In genomic region chr1:156163712-156164464, GRCh38 we compare ENCODE assay signal across 13 cellular contexts. TPM values are rescaled to one million over a fixed set of nuclear protein-coding genes. Genes with fewer than 3 reads are reported as not detected.
DNase-seq lines count a peak whose midpoint lies in the region; ATAC-seq and TF ChIP-seq lines count a peak whose summit lies in the region.
"Had no signal": no experiment of that assay in that cellular context is flagged by ENCODE, and none has a peak within 500 bp of the region (broad histone marks: within the 10 kb centered on the region; RNA-seq: fewer than 3 reads in every experiment).

No MANE protein-coding gene starts in this region.

- H3K4me3 ChIP-seq in Karpas-422 (ENCODE audit: low read length): no peak overlapping the region
- H3K4me3 ChIP-seq: A549 had no signal

- H3K4me2 ChIP-seq in Karpas-422 (ENCODE audit: low read depth, low read length, poor library complexity, severe bottlenecking): no peak overlapping the region
- H3K4me2 ChIP-seq: A549 had no signal

- H3K36me3 ChIP-seq in Karpas-422 (ENCODE audit: insufficient read depth, low read length): peaks cover 5% of the 10 kb centered on the region; the same call in 1 of the 2 replicates

- peaks cover 24% of the 10 kb centered on the region for H3K4me1 Mint-ChIP-seq in CD4-positive, alpha-beta T cell (ENCODE audit: low read depth)
- H3K4me1 Mint-ChIP-seq in nephron: peaks cover 34% of the 10 kb centered on the region
- peaks cover 14% of the 10 kb centered on the region for H3K4me1 Mint-ChIP-seq in osteocyte (ENCODE audit: unreplicated experiment)

- intact Hi-C loops in CD4-positive, alpha-beta T cell (cut with DNase I, micrococcal nuclease): no loop called here

- TF ChIP-seq CTCF in CD4-positive, alpha-beta T cell (IDR thresholded peaks at IDR 0.05): no peak
- TF ChIP-seq CTCF in nephron (IDR thresholded peaks at IDR 0.05; ENCODE audit: unreplicated experiment in 3 of 3): no peak
- TF ChIP-seq CTCF in osteocyte (IDR thresholded peaks at IDR 0.05): no peak

- no peaks in the 10 kb centered on the region for H4K20me1 ChIP-seq in Karpas-422 (ENCODE audit: insufficient read depth, low read depth, low read length)

- H2AFZ ChIP-seq in Karpas-422 (ENCODE audit: low read length): no peak overlapping the region

- DNase-seq in CD4-positive, alpha-beta T cell: no peak
- peak; percentile 39 for DNase-seq in Karpas-422
- DNase-seq in amniotic epithelial cell (ENCODE audit: low read depth): peak; percentile 31
- no peak for DNase-seq in anterior cingulate cortex (lab: John Stamatoyannopoulos, UW)
- no peak for DNase-seq in retina
- DNase-seq in osteocyte (ENCODE audit: extremely low spot score, unreplicated experiment): no peak
- DNase-seq: DMS53, GF-D8, HCEC 1CT, IMR-90 had no signal

- no peaks in the 10 kb centered on the region for H3K9me2 ChIP-seq in Karpas-422 (replicated peaks; ENCODE audit: insufficient read depth, low read length)

- CTCF ChIA-PET in CD4-positive, alpha-beta T cell (lab: Charles Lee): interaction anchor here (0.7 to 1.5 kb wide), 3 partner anchors 11 to 67 kb away, joined by 3 to 7 read pairs (median 4); no protein-coding TSS in a partner anchor

- H3K27me3 Mint-ChIP-seq in CD4-positive, alpha-beta T cell: no peaks in the 10 kb centered on the region
- H3K27me3 Mint-ChIP-seq in nephron (ENCODE audit: low read depth) (no peaks in the 10 kb centered on the region), osteocyte (ENCODE audit: unreplicated experiment) (no peaks in the 10 kb centered on the region)

- H3K4me3 Mint-ChIP-seq in CD4-positive, alpha-beta T cell: peak overlapping the region; percentile 20
- peak overlapping the region in 2 of 3 experiments; percentile 16 to 29 for H3K4me3 Mint-ChIP-seq in nephron
- no peak overlapping the region for H3K4me3 Mint-ChIP-seq in osteocyte (ENCODE audit: unreplicated experiment)

- H3K27ac Mint-ChIP-seq in CD4-positive, alpha-beta T cell: no peak overlapping the region
- H3K27ac Mint-ChIP-seq in nephron (peak overlapping the region in 2 of 3 experiments; percentile 32 to 48), osteocyte (ENCODE audit: unreplicated experiment) (no peak overlapping the region)

- H3K36me3 Mint-ChIP-seq in CD4-positive, alpha-beta T cell (ENCODE audit: low read depth): peaks cover 4% of the 10 kb centered on the region
- H3K36me3 Mint-ChIP-seq in nephron (ENCODE audit: low read depth): peaks cover 8% of the 10 kb centered on the region
- H3K36me3 Mint-ChIP-seq in osteocyte (ENCODE audit: unreplicated experiment): peaks cover 5% of the 10 kb centered on the region

- H3K27me3 ChIP-seq in CD4-positive, alpha-beta T cell (ENCODE audit: control insufficient read depth, insufficient read depth, low read length): no peaks in the 10 kb centered on the region
- no peaks in the 10 kb centered on the region for H3K27me3 ChIP-seq in Karpas-422 (ENCODE audit: low read length)

- H3K9me3 ChIP-seq in CD4-positive, alpha-beta T cell (ENCODE audit: control insufficient read depth, low read length): no peaks in the 10 kb centered on the region
- H3K9me3 ChIP-seq in Karpas-422 (ENCODE audit: low read length): no peaks in the 10 kb centered on the region

- H3K9ac ChIP-seq in Karpas-422 (ENCODE audit: low read length): no peak overlapping the region

- H3K4me1 ChIP-seq in Karpas-422 (ENCODE audit: low read length): no peaks in the 10 kb centered on the region
- H3K4me1 ChIP-seq: A549 had no signal

- no peak overlapping the region for H3K27ac ChIP-seq in CD4-positive, alpha-beta T cell (ENCODE audit: low read depth, low read length)
- no peak overlapping the region for H3K27ac ChIP-seq in Karpas-422 (ENCODE audit: low read length)
- H3K27ac ChIP-seq: A549 had no signal

- POLR2A ChIA-PET in CD4-positive, alpha-beta T cell (lab: Charles Lee): interaction anchor here (0.6 to 1.7 kb wide), 4 partner anchors 8 to 49 kb away, joined by 3 to 7 read pairs (median 4); partner anchors contain the start of gene PMF1

- no peaks in the 10 kb centered on the region for H3K79me2 ChIP-seq in Karpas-422 (ENCODE audit: low read length)

- no peak for ATAC-seq in CD4-positive, alpha-beta T cell (ENCODE audit: poor library complexity)
- ATAC-seq in HG02852 (IDR thresholded peaks at IDR 0.05; ENCODE audit: unreplicated experiment): no peak

- H3K9me3 Mint-ChIP-seq in CD4-positive, alpha-beta T cell: no peaks in the 10 kb centered on the region
- peaks cover 2% of the 10 kb centered on the region for H3K9me3 Mint-ChIP-seq in nephron
- H3K9me3 Mint-ChIP-seq in osteocyte (ENCODE audit: unreplicated experiment): no peaks in the 10 kb centered on the region

RNA-seq across cellular contexts. Expression of gene SEMA4A, which starts 10.5 kb away (rescaled TPM):
- 10 to 100 TPM in 1 of 2 experiments, 1 to 10 TPM in 1; 9.4 to 10.1 TPM for total RNA-seq in CD4-positive, alpha-beta T cell
- 46.7 and 66.7 TPM in 2 replicates for total RNA-seq in Karpas-422 (2014; rRNA removed; shearing (Covaris generic); ENCODE audit: low replicate concordance)
- total RNA-seq in osteocyte: 1.6 and 1.8 TPM in 2 replicates

RNA-seq across cellular contexts. Expression of gene SLC25A44, which starts 30.0 kb away (rescaled TPM):
- total RNA-seq in CD4-positive, alpha-beta T cell: 10 to 100 TPM; 11.6 to 13.0 TPM
- total RNA-seq in Karpas-422 (2014; rRNA removed; shearing (Covaris generic); ENCODE audit: low replicate concordance): 16.8 and 24.0 TPM in 2 replicates
- total RNA-seq in osteocyte: 20.2 and 23.4 TPM in 2 replicates

RNA-seq across cellular contexts. Expression of gene PMF1, which starts 48.9 kb away (rescaled TPM):
- 10 to 100 TPM; 58.0 to 61.2 TPM for total RNA-seq in CD4-positive, alpha-beta T cell
- total RNA-seq in Karpas-422 (2014; rRNA removed; shearing (Covaris generic); ENCODE audit: low replicate concordance): 40.1 and 51.2 TPM in 2 replicates
- 54.1 and 57.0 TPM in 2 replicates for total RNA-seq in osteocyte

RNA-seq across cellular contexts. Expression of gene LMNA, which starts 49.4 kb away (rescaled TPM):
- 100 to 1,000 TPM; 435 to 455 TPM for total RNA-seq in CD4-positive, alpha-beta T cell
- total RNA-seq in Karpas-422 (2014; rRNA removed; shearing (Covaris generic); ENCODE audit: low replicate concordance): 27.5 and 41.6 TPM in 2 replicates
- 733 and 792 TPM in 2 replicates for total RNA-seq in osteocyte

Comparison
In these comparisons a context has a peak if more than half of its experiments do, and no peak if none do; other contexts are left out.
1. DNase-seq: peak in Karpas-422 (single experiment) and amniotic epithelial cell (single experiment); none in CD4-positive, alpha-beta T cell (0 of 10), anterior cingulate cortex (0 of 58), retina (single experiment) and osteocyte (single experiment).
2. H3K27ac Mint-ChIP-seq: peak in nephron (2 of 3); none in CD4-positive, alpha-beta T cell (single experiment) and osteocyte (single experiment).